ENCODE assay signal across 8 cellular contexts in genomic region chr5:140175367-140176027, GRCh38. TPM values are rescaled to one million over a fixed set of nuclear protein-coding genes. Genes with fewer than 3 reads are reported as not detected.
DNase-seq lines count a peak whose midpoint lies in the region; ATAC-seq and TF ChIP-seq lines count a peak whose summit lies in the region.

No MANE protein-coding gene starts in this region.

- TF ChIP-seq POLR2A in thyroid gland (IDR thresholded peaks at IDR 0.05), result no peak

- H3K27ac ChIP-seq in SJCRH30 (peak overlapping the region; percentile 13), thyroid gland (peak overlapping the region; percentile 92 to 100 (median 99))

- peaks cover 14% of the 10 kb centered on the region for H3K4me1 Mint-ChIP-seq in osteocyte (ENCODE audit: unreplicated experiment)

- TF ChIP-seq CTCF in osteocyte (IDR thresholded peaks at IDR 0.05) (peak; percentile 17), thyroid gland (IDR thresholded peaks at IDR 0.05) (peak in 4 of 6 experiments; percentile 7 to 27 (median 16))

- no peaks in the 10 kb centered on the region for H3K9me3 Mint-ChIP-seq in osteocyte (ENCODE audit: unreplicated experiment)

- ATAC-seq in GM21447 (IDR thresholded peaks at IDR 0.05; ENCODE audit: unreplicated experiment), result peak; percentile 54

- H3K4me1 ChIP-seq in SJCRH30 (no peaks in the 10 kb centered on the region), thyroid gland (peaks cover 32 to 34% of the 10 kb centered on the region in 2 donors)

- intact Hi-C loops in thyroid gland (cut with DNase I), result no loop called here

- peak overlapping the region; percentile 78 for H3K27ac Mint-ChIP-seq in osteocyte (ENCODE audit: unreplicated experiment)

- H3K27me3 ChIP-seq in SJCRH30 (no peaks in the 10 kb centered on the region), thyroid gland (no peaks in the 10 kb centered on the region)

- H3K4me3 Mint-ChIP-seq in osteocyte (ENCODE audit: unreplicated experiment), result peak overlapping the region; percentile 83

- H3K4me3 ChIP-seq in SJCRH30 (peak overlapping the region; percentile 66), thyroid gland (replicated peaks in 1 of 3) (peak overlapping the region; percentile 43 to 99 (median 51))

- 0 to 1% methylated on average over 22 to 40 of the region's 58 CpGs for WGBS in thyroid gland, 2 donors

- DNase-seq in DMS 273 treated with DMSO at 0.1 percent for 48 hours (lab: John Stamatoyannopoulos, UW) (peak; percentile 72), HUDEP-2 (lab: John Stamatoyannopoulos, UW; ENCODE audit: unreplicated experiment in 76 of 76) (peak in 55 of 76 experiments; percentile 8 to 70 (median 44)), SJCRH30 (peak; percentile 75 to 84), glomerular visceral epithelial cell (ENCODE audit: extremely low spot score) (peak; percentile 77), osteocyte (ENCODE audit: extremely low spot score, unreplicated experiment) (peak; percentile 92), thyroid gland (peak; percentile 79 to 81)
- peak; percentile 69 for DNase-seq in activated naive CD4-positive, alpha-beta T cell treated with anti-CD3 and anti-CD28 coated beads, Interleukin-2, amount 50 U/mL, for 16 hours

- no peaks in the 10 kb centered on the region for H3K36me3 Mint-ChIP-seq in osteocyte (ENCODE audit: unreplicated experiment)

- H3K9me3 ChIP-seq in SJCRH30 (replicated peaks), result no peaks in the 10 kb centered on the region
- no peaks in the 10 kb centered on the region for H3K9me3 ChIP-seq in thyroid gland

- peaks cover 5% of the 10 kb centered on the region for H3K27me3 Mint-ChIP-seq in osteocyte (ENCODE audit: unreplicated experiment)

- H3K36me3 ChIP-seq in SJCRH30, result no peaks in the 10 kb centered on the region
- H3K36me3 ChIP-seq in thyroid gland, result no peaks in the 10 kb centered on the region

RNA-seq across cellular contexts. Expression of gene CYSTM1, which starts 0.5 kb away (rescaled TPM):
- 9.4 and 10.5 TPM in 2 replicates for total RNA-seq in SJCRH30 (2014; rRNA removed; shearing (Covaris generic))
- total RNA-seq in osteocyte (26.7 and 29.8 TPM in 2 replicates), thyroid gland (100 to 1,000 TPM in 2 of 4 donors, 10 to 100 TPM in 2; 55.4 to 238 (median 112) TPM)

RNA-seq across cellular contexts. Expression of gene IGIP, which starts 49.8 kb away (rescaled TPM):
- total RNA-seq in SJCRH30 (2014; rRNA removed; shearing (Covaris generic)), result 1.5 and 1.6 TPM in 2 replicates
- total RNA-seq in osteocyte (4.1 and 4.3 TPM in 2 replicates), thyroid gland (10 to 100 TPM; 25.1 to 41.3 (median 28.6) TPM)

Comparison
In these comparisons a context has a peak if more than half of its experiments do, and no peak if none do; other contexts are left out.
1. Peak in every context shown above with its lines: DNase-seq, ATAC-seq, H3K4me3 ChIP-seq and H3K27ac ChIP-seq.